1 cellular context compared by ENCODE assay signal in the genomic region with DNA sequence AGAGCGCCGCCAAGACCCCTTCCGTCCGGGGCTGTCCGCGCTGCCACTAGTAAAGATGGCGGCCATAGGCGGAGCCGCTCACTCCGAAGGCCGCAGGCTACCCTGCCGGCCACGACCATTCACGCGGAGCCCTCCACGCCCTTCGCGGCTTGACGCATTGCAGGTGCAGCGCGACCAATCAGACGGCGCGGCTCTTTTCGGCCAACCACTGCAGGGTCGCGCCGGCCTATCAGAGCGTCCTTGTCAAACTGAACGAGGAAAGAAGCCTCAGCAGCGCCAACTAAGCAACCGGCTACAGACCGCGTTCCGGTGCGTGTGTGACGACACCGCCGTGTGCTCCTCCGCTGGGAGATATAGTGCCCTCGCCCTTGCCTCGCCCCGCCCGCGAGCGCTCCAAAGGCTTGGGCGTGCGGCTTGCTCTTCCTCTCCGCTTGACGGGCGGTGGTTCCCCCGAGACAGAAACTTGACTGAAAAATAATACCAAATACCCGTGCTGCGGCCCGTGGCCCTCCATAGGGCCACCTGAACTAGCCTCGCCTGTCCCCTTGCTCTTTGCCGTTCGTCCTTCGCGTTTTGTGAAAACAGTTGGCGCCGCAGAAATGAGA.
TF ChIP-seq lines count a peak whose summit lies in the region.

No MANE protein-coding gene starts in this region.

TF ChIP-seq in HCT116, 20 proteins besides CTCF, POLR2A, EP300 and RAD21 (continued from another document):
- TF ChIP-seq ATF3 (IDR thresholded peaks at IDR 0.05), result no peak
- peak; percentile 95 for TF ChIP-seq YY1 (IDR thresholded peaks at IDR 0.05; ENCODE audit: extremely low read depth, insufficient replicate concordance, low read depth, low read length)
